12 cellular contexts compared by ENCODE assay signal in genomic region chr19:46759817-46760333, GRCh38. TPM values are rescaled to one million over a fixed set of nuclear protein-coding genes. Genes with fewer than 3 reads are reported as not detected.
DNase-seq lines count a peak whose midpoint lies in the region; ATAC-seq and TF ChIP-seq lines count a peak whose summit lies in the region.
"Had no signal": no experiment of that assay in that cellular context is flagged by ENCODE, and none has a peak within 500 bp of the region (broad histone marks: within the 10 kb centered on the region; RNA-seq: fewer than 3 reads in every experiment).

No MANE protein-coding gene starts in this region.

- CTCF ChIA-PET in RWPE1 (lab: Yijun Ruan, JAX), result no interaction called here

- no peak for TF ChIP-seq EP300 in esophagus muscularis mucosa (IDR thresholded peaks at IDR 0.05)

- H3K27ac ChIP-seq in RWPE1, result peak overlapping the region; percentile 98
- H3K27ac ChIP-seq in esophagus muscularis mucosa (replicated peaks in 1 of 4), result peak overlapping the region; percentile 60 to 86 (median 73)
- peak overlapping the region; percentile 71 to 81 for H3K27ac ChIP-seq in prostate gland

- TF ChIP-seq CTCF in RWPE1 (conservative IDR thresholded peaks at IDR 0.05; ENCODE audit: low read depth) (no peak), esophagus muscularis mucosa (IDR thresholded peaks at IDR 0.05) (no peak), prostate gland (IDR thresholded peaks at IDR 0.05) (no peak)

- intact Hi-C loops in esophagus muscularis mucosa (cut with DNase I), result loop anchor here (10.0 kb wide), 1 partner anchor 235 kb away; no protein-coding TSS in a partner anchor
- intact Hi-C loops in prostate gland (cut with DNase I), result loop anchor here (5.0 kb wide), 1 partner anchor 232 kb away; no protein-coding TSS in a partner anchor

- H3K36me3 ChIP-seq in esophagus muscularis mucosa (peaks cover 0 to 25% (median 20%) of the 10 kb centered on the region in 4 donors), prostate gland (no peaks in the 10 kb centered on the region)

- in situ Hi-C loops in Caki2 (cut with HindIII; ENCODE audit: low pct_unique_long_range_greater_than_20kb, low sequenced_read_pairs), result no loop called here

- WGBS in esophagus muscularis mucosa, result 64% methylated on average over 7 of the region's 7 CpGs
- 24% methylated on average over 7 of the region's 7 CpGs for WGBS in prostate gland

- H3K9me3 ChIP-seq in esophagus muscularis mucosa, result no peaks in the 10 kb centered on the region
- H3K9me3 ChIP-seq in prostate gland, result no peaks in the 10 kb centered on the region

- DNase-seq in Caki2 (ENCODE audit: low read depth) (peak; percentile 47), RWPE1 (ENCODE audit: low spot score) (peak; percentile 36), esophagus muscularis mucosa (ENCODE audit: extremely low spot score) (no peak), prostate gland (ENCODE audit: low spot score) (peak; percentile 64), hippocampal formation (lab: John Stamatoyannopoulos, UW) (no peak), NCI-H2227 treated with DMSO at 0.1 percent for 48 hours (lab: John Stamatoyannopoulos, UW) (no peak)
- DNase-seq: activated CD4-positive, alpha-beta memory T cell treated with anti-CD3 and anti-CD28 coated beads for 36 hours; activated naive CD8-positive, alpha-beta T cell treated with anti-CD3 and anti-CD28 coated beads, Interleukin-2, amount 50 U/mL, for 24 hours; midbrain; NCI-H2171 treated with DMSO at 0.1 percent for 48 hours had no signal

- no peak for TF ChIP-seq POLR2A in esophagus muscularis mucosa (IDR thresholded peaks at IDR 0.05; ENCODE audit: low read depth)
- TF ChIP-seq POLR2A in prostate gland (IDR thresholded peaks at IDR 0.05), result no peak

- H3K4me1 ChIP-seq in esophagus muscularis mucosa, result peaks cover 2 to 54% (median 46%) of the 10 kb centered on the region in 4 donors
- H3K4me1 ChIP-seq in prostate gland (replicated peaks), result peaks cover 5% of the 10 kb centered on the region

- H3K27me3 ChIP-seq in esophagus muscularis mucosa (no peaks in the 10 kb centered on the region), prostate gland (replicated peaks; ENCODE audit: insufficient read depth) (no peaks in the 10 kb centered on the region)

- POLR2A ChIA-PET in RWPE1 (lab: Yijun Ruan, JAX; ENCODE audit: low non-redundant PET), result interaction anchor here (0.7 kb wide), 1 partner anchor 81 kb away, joined by 4 read pairs; no protein-coding TSS in a partner anchor

- no peak overlapping the region for H3K4me3 ChIP-seq in esophagus muscularis mucosa
- no peak overlapping the region for H3K4me3 ChIP-seq in prostate gland

- ATAC-seq in GM19023 (IDR thresholded peaks at IDR 0.05; ENCODE audit: unreplicated experiment), result no peak
- no peak for ATAC-seq in HG03457 (IDR thresholded peaks at IDR 0.05; ENCODE audit: unreplicated experiment)
- ATAC-seq: activated naive CD8-positive, alpha-beta T cell treated with anti-CD3 and anti-CD28 coated beads, Interleukin-2, amount 50 U/mL, for 24 hours had no signal

RNA-seq across cellular contexts. Expression of gene STRN4, which starts 13.6 kb away (rescaled TPM):
- total RNA-seq in Caki2 (2014; rRNA removed; shearing (Covaris generic); ENCODE audit: low replicate concordance), result 102 and 131 TPM in 2 replicates
- total RNA-seq in esophagus muscularis mucosa, result 100 to 1,000 TPM in 2 of 4 donors, 10 to 100 TPM in 2; 85.2 to 119 (median 101) TPM
- total RNA-seq in prostate gland, result 100 to 1,000 TPM in 1 of 2 donors, 10 to 100 TPM in 1; 80.7 to 221 TPM

RNA-seq across cellular contexts. Expression of gene FKRP, which starts 14.0 kb away (rescaled TPM):
- 17.6 and 23.7 TPM in 2 replicates for total RNA-seq in Caki2 (2014; rRNA removed; shearing (Covaris generic); ENCODE audit: low replicate concordance)
- total RNA-seq in esophagus muscularis mucosa (10 to 100 TPM; 22.4 to 30.3 (median 26.5) TPM), prostate gland (10 to 100 TPM; 15.2 to 32.0 TPM)

RNA-seq across cellular contexts. Expression of gene SLC1A5, which starts 28.5 kb away (rescaled TPM):
- 274 and 283 TPM in 2 replicates for total RNA-seq in Caki2 (2014; rRNA removed; shearing (Covaris generic); ENCODE audit: low replicate concordance)
- 10 to 100 TPM; 42.8 to 93.6 (median 66.7) TPM for total RNA-seq in esophagus muscularis mucosa
- 100 to 1,000 TPM; 122 to 214 TPM for total RNA-seq in prostate gland

RNA-seq across cellular contexts. Expression of gene PRKD2, which starts 43.0 kb away (rescaled TPM):
- total RNA-seq in Caki2 (2014; rRNA removed; shearing (Covaris generic); ENCODE audit: low replicate concordance), result 17.8 and 18.7 TPM in 2 replicates
- total RNA-seq in esophagus muscularis mucosa, result 10 to 100 TPM; 12.8 to 33.3 (median 22.4) TPM
- total RNA-seq in prostate gland, result 10 to 100 TPM; 38.9 to 41.8 TPM

Comparison
In these comparisons a context has a peak if more than half of its experiments do, and no peak if none do; other contexts are left out.
1. DNase-seq: peak in Caki2 (single experiment), RWPE1 (single experiment) and prostate gland (single experiment); none in esophagus muscularis mucosa (single experiment), hippocampal formation (0 of 2) and NCI-H2227 treated with DMSO at 0.1 percent for 48 hours (single experiment).
2. Peak in every context shown above with its lines, with median percentiles within 50 percentile points of each other: H3K27ac ChIP-seq.